Comparison of ENCODE assay signal across 24 cellular contexts in genomic region chr11:27291954-27292641, GRCh38.
A peak's percentile ranks its signal among the peaks of the same experiment; 100 is the strongest.
DNase-seq lines count a peak whose midpoint lies in the region; ATAC-seq and TF ChIP-seq lines count a peak whose summit lies in the region.
"Had no signal": no experiment of that assay in that cellular context is flagged by ENCODE, and none has a peak within 500 bp of the region (broad histone marks: within the 10 kb centered on the region; RNA-seq: fewer than 3 reads in every experiment).

No MANE protein-coding gene starts in this region.

- TF ChIP-seq POLR2A in Peyer's patch (IDR thresholded peaks at IDR 0.05), result no peak

- H4K20me1 ChIP-seq in osteoblast (ENCODE audit: insufficient read depth, low read length), result no peaks in the 10 kb centered on the region

- no peaks in the 10 kb centered on the region for H3K27me3 ChIP-seq in Peyer's patch
- no peaks in the 10 kb centered on the region for H3K27me3 ChIP-seq in osteoblast (ENCODE audit: insufficient read depth, low read length)
- no peaks in the 10 kb centered on the region for H3K27me3 ChIP-seq in upper lobe of right lung
- H3K27me3 ChIP-seq: BE2C, dorsolateral prefrontal cortex, testis had no signal

- H3K9me3 ChIP-seq in Peyer's patch (no peaks in the 10 kb centered on the region), osteoblast (ENCODE audit: low read depth, low read length) (no peaks in the 10 kb centered on the region), upper lobe of right lung (no peaks in the 10 kb centered on the region)
- H3K9me3 ChIP-seq: BE2C, testis had no signal

- H3K36me3 ChIP-seq in Peyer's patch (no peaks in the 10 kb centered on the region), osteoblast (ENCODE audit: insufficient read depth, low read length) (no peaks in the 10 kb centered on the region), upper lobe of right lung (no peaks in the 10 kb centered on the region)
- H3K36me3 ChIP-seq: BE2C had no signal

- DNase-seq in ELR (ENCODE audit: low read depth), result peak; percentile 6
- DNase-seq in Peyer's patch, result peak in 2 of 3 donors; percentile 66 to 85
- peak; percentile 42 for DNase-seq in fibroblast of the aortic adventitia (ENCODE audit: low read depth)
- DNase-seq in osteoblast (ENCODE audit: insufficient read length, low spot score, missing footprints), result peak; percentile 35
- no peak for DNase-seq in upper lobe of right lung
- no peak for DNase-seq in NOMO-1 (lab: John Stamatoyannopoulos, UW; ENCODE audit: unreplicated experiment in 2 of 2)
- no peak for DNase-seq in NCI-H2171 treated with DMSO at 0.1 percent for 48 hours (lab: John Stamatoyannopoulos, UW)
- DNase-seq in DMS79 treated with DMSO at 0.1 percent for 48 hours (lab: John Stamatoyannopoulos, UW), result no peak
- DNase-seq: activated gamma-delta T cell; activated T-cell treated with anti-CD3 and anti-CD28 coated beads, Interleukin-2, amount 50 U/mL, for 24 hours; BE2C; CD8-positive, alpha-beta memory T cell; cerebellar nuclear complex; dorsolateral prefrontal cortex; kidney; NCI-H146; NCI-H510A treated with DMSO at 0.1 percent for 48 hours; NK-92 treated with Interleukin-12 subunit alpha and Interleukin-12 subunit beta, amount 100 ng/mL, for 24 hours; PC-9; SHP77 treated with DMSO at 0.1 percent for 48 hours; stimulated activated naive CD4-positive, alpha-beta T cell; testis had no signal

- intact Hi-C loops in upper lobe of right lung (cut with DNase I), result loop anchor here (10.0 kb wide), 1 partner anchor 107 kb away; no protein-coding TSS in a partner anchor

- ATAC-seq in upper lobe of right lung, result no peak
- ATAC-seq: HCT116 had no signal

- H3K4me2 ChIP-seq in osteoblast (ENCODE audit: insufficient read depth, low read length), result no peak overlapping the region
- H3K4me2 ChIP-seq: PC-9 had no signal

- H3K4me3 ChIP-seq in Peyer's patch (no peak overlapping the region), fibroblast of the aortic adventitia (ENCODE audit: low read depth, low read length) (no peak overlapping the region), osteoblast (ENCODE audit: insufficient read depth, low read length) (no peak overlapping the region), upper lobe of right lung (no peak overlapping the region)
- H3K4me3 ChIP-seq: dorsolateral prefrontal cortex, PC-9, testis had no signal

- TF ChIP-seq CTCF in Peyer's patch (IDR thresholded peaks at IDR 0.05), result peak in 1 of 6 experiments; percentile 21
- TF ChIP-seq CTCF in fibroblast of the aortic adventitia (IDR thresholded peaks at IDR 0.05; ENCODE audit: insufficient read depth, low read length), result no peak
- TF ChIP-seq CTCF in osteoblast (IDR thresholded peaks at IDR 0.05; ENCODE audit: extremely low read depth, low read depth, low read length), result no peak
- TF ChIP-seq CTCF in upper lobe of right lung (IDR thresholded peaks at IDR 0.05), result no peak

- H3K27ac ChIP-seq in Peyer's patch (peak overlapping the region in 3 of 4 donors; percentile 39 to 73 (median 67)), osteoblast (ENCODE audit: low read depth, low read length) (no peak overlapping the region), upper lobe of right lung (no peak overlapping the region)
- H3K27ac ChIP-seq: dorsolateral prefrontal cortex, PC-9, testis, VCaP had no signal

- H2AFZ ChIP-seq in osteoblast (ENCODE audit: low read length), result no peak overlapping the region
- H2AFZ ChIP-seq: PC-9 had no signal

- H3K4me1 ChIP-seq in Peyer's patch, result peaks cover 0 to 22% (median 0%) of the 10 kb centered on the region in 4 donors
- peaks cover 37% of the 10 kb centered on the region for H3K4me1 ChIP-seq in osteoblast (ENCODE audit: insufficient read depth, low read length)
- no peaks in the 10 kb centered on the region for H3K4me1 ChIP-seq in upper lobe of right lung
- H3K4me1 ChIP-seq: BE2C had no signal

- H3K79me2 ChIP-seq in osteoblast (ENCODE audit: insufficient read depth, low read length), result no peaks in the 10 kb centered on the region

Comparison
In these comparisons a context has a peak if more than half of its experiments do, and no peak if none do; other contexts are left out.
1. DNase-seq: peak in ELR (single experiment), Peyer's patch (2 of 3), fibroblast of the aortic adventitia (single experiment) and osteoblast (single experiment); none in upper lobe of right lung (single experiment), NOMO-1 (0 of 2), NCI-H2171 treated with DMSO at 0.1 percent for 48 hours (single experiment) and DMS79 treated with DMSO at 0.1 percent for 48 hours (single experiment).
2. H3K27ac ChIP-seq: peak in Peyer's patch (3 of 4); none in osteoblast (single experiment) and upper lobe of right lung (single experiment).